40 cellular contexts compared by ENCODE assay signal in the genomic region with DNA sequence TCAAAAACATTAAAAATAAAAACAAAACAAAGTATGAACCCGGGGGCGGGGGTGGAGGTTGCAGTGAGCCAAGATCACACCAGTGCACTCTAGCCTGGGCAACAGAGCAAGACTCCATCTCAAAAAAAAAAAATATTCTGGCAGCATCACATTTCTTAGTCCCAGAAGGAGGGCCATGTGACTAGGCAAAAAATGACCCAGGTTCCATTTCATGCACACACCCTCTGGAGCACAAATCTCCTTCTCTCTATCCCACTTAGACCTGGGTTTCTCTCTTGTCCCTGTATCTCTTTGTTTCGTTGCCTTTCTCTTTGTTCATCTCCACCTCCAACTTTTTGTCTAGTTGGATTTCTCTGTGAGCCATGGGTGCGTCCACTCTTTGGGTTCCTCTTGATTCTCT. TPM values are rescaled to one million over a fixed set of nuclear protein-coding genes. Genes with fewer than 3 reads are reported as not detected.
"Had no signal": no experiment of that assay in that cellular context is flagged by ENCODE, and none has a peak within 500 bp of the region (broad histone marks: within the 10 kb centered on the region; RNA-seq: fewer than 3 reads in every experiment).

No MANE protein-coding gene starts in this region.

- H3K4me3 Mint-ChIP-seq: activated CD4-positive, alpha-beta memory T cell treated with anti-CD3 and anti-CD28 coated beads, Interleukin-2, amount 10 ng/mL, durations not matched to agents 7 days and 5 days; activated CD4-positive, alpha-beta T cell treated with anti-CD3 and anti-CD28 coated beads for 36 hours; activated CD4-positive, alpha-beta T cell treated with anti-CD3 and anti-CD28 coated beads, Interleukin-2, amount 10 ng/mL, durations not matched to agents 7 days and 5 days; activated CD8-positive, alpha-beta memory T cell treated with anti-CD3 and anti-CD28 coated beads, Interleukin-2, amount 10 ng/mL, durations not matched to agents 7 days and 5 days; activated CD8-positive, alpha-beta T cell treated with anti-CD3 and anti-CD28 coated beads, Interleukin-2, amount 10 ng/mL, durations not matched to agents 7 days and 5 days; activated naive CD4-positive, alpha-beta T cell treated with anti-CD3 and anti-CD28 coated beads for 36 hours; activated naive CD8-positive, alpha-beta T cell treated with anti-CD3 and anti-CD28 coated beads for 36 hours; activated T-cell treated with anti-CD3 and anti-CD28 coated beads, Interleukin-2, amount 50 U/mL, for 24 hours; activated T-cell treated with anti-CD3 and anti-CD28 coated beads, Interleukin-2, amount 50 U/mL, for 72 hours; activated T-helper 1 cell treated with anti-CD3 and anti-CD28 coated beads, Interleukin-12 subunit alpha, Interleukin-12 subunit beta, Interleukin-2, Interleukin-4 antibody, amounts not matched to agents 30 ng/mL and 10 ng/mL and 1 ng/mL, durations not matched to agents 14 hours and 24 hours and 36 hours; activated T-helper 17 cell treated with anti-CD3 and anti-CD28 coated beads, Interleukin-2, amount 50 U/mL, for 72 hours; T-helper 1 cell treated with Interleukin-12 subunit alpha and Interleukin-12 subunit beta and Interleukin-4 antibody, amounts not matched to agents 30 μg/mL and 1 μg/mL, for 36 hours; T-helper 2 cell treated with Interferon-gamma antibody and Interleukin-4, amounts not matched to agents 5 μg/mL and 100 μg/mL, for 36 hours; WTC11 had no signal

- H3K36me3 ChIP-seq: adrenal gland, brain microvascular endothelial cell, breast epithelium, WERI-Rb-1 had no signal

- FAIRE-seq: astrocyte had no signal

- H3K27ac Mint-ChIP-seq: activated CD4-positive, alpha-beta memory T cell treated with anti-CD3 and anti-CD28 coated beads, Interleukin-2, amount 10 ng/mL, durations not matched to agents 7 days and 5 days; activated CD4-positive, alpha-beta T cell treated with anti-CD3 and anti-CD28 coated beads for 36 hours; activated CD4-positive, alpha-beta T cell treated with anti-CD3 and anti-CD28 coated beads, Interleukin-2, amount 10 ng/mL, durations not matched to agents 7 days and 5 days; activated CD8-positive, alpha-beta memory T cell treated with anti-CD3 and anti-CD28 coated beads, Interleukin-2, amount 10 ng/mL, durations not matched to agents 7 days and 5 days; activated CD8-positive, alpha-beta T cell treated with anti-CD3 and anti-CD28 coated beads, Interleukin-2, amount 10 ng/mL, durations not matched to agents 7 days and 5 days; activated naive CD4-positive, alpha-beta T cell treated with anti-CD3 and anti-CD28 coated beads for 36 hours; activated naive CD4-positive, alpha-beta T cell treated with anti-CD3 and anti-CD28 coated beads, Interleukin-2, amount 50 U/mL, for 72 hours; activated naive CD8-positive, alpha-beta T cell treated with anti-CD3 and anti-CD28 coated beads for 36 hours; activated T-cell treated with anti-CD3 and anti-CD28 coated beads, Interleukin-2, amount 50 U/mL, for 24 hours; activated T-cell treated with anti-CD3 and anti-CD28 coated beads, Interleukin-2, amount 50 U/mL, for 72 hours; activated T-helper 1 cell treated with anti-CD3 and anti-CD28 coated beads, Interleukin-12 subunit alpha, Interleukin-12 subunit beta, Interleukin-2, Interleukin-4 antibody, amounts not matched to agents 30 ng/mL and 10 ng/mL and 1 ng/mL, durations not matched to agents 14 hours and 24 hours and 36 hours; activated T-helper 17 cell treated with anti-CD3 and anti-CD28 coated beads, Interleukin-2, amount 50 U/mL, for 72 hours; T-helper 1 cell treated with Interleukin-12 subunit alpha and Interleukin-12 subunit beta and Interleukin-4 antibody, amounts not matched to agents 30 μg/mL and 1 μg/mL, for 36 hours; T-helper 2 cell treated with Interferon-gamma antibody and Interleukin-4, amounts not matched to agents 5 μg/mL and 100 μg/mL, for 36 hours; WTC11 had no signal

- H3K4me1 ChIP-seq: adrenal gland, body of pancreas, breast epithelium had no signal

- H3K36me3 Mint-ChIP-seq: activated CD8-positive, alpha-beta memory T cell treated with anti-CD3 and anti-CD28 coated beads, Interleukin-2, amount 10 ng/mL, durations not matched to agents 7 days and 5 days; activated naive CD4-positive, alpha-beta T cell treated with anti-CD3 and anti-CD28 coated beads, Interleukin-2, amount 50 U/mL, for 72 hours; activated naive CD8-positive, alpha-beta T cell treated with anti-CD3 and anti-CD28 coated beads for 36 hours; WTC11 had no signal

- H3K27ac ChIP-seq: adrenal gland, body of pancreas, brain microvascular endothelial cell, breast epithelium, WERI-Rb-1 had no signal

- H3K27me3 ChIP-seq: adrenal gland, body of pancreas, brain microvascular endothelial cell, breast epithelium had no signal

- H3K9me3 ChIP-seq: adrenal gland, body of pancreas, breast epithelium had no signal

- H3K9me3 Mint-ChIP-seq: activated CD4-positive, alpha-beta memory T cell treated with anti-CD3 and anti-CD28 coated beads, Interleukin-2, amount 10 ng/mL, durations not matched to agents 7 days and 5 days; activated CD4-positive, alpha-beta T cell treated with anti-CD3 and anti-CD28 coated beads, Interleukin-2, amount 10 ng/mL, durations not matched to agents 7 days and 5 days; activated naive CD4-positive, alpha-beta T cell treated with anti-CD3 and anti-CD28 coated beads for 36 hours; activated naive CD4-positive, alpha-beta T cell treated with anti-CD3 and anti-CD28 coated beads, Interleukin-2, amount 50 U/mL, for 72 hours; activated naive CD8-positive, alpha-beta T cell treated with anti-CD3 and anti-CD28 coated beads for 36 hours; activated T-cell treated with anti-CD3 and anti-CD28 coated beads, Interleukin-2, amount 50 U/mL, for 24 hours; activated T-cell treated with anti-CD3 and anti-CD28 coated beads, Interleukin-2, amount 50 U/mL, for 72 hours; activated T-helper 1 cell treated with anti-CD3 and anti-CD28 coated beads, Interleukin-12 subunit alpha, Interleukin-12 subunit beta, Interleukin-2, Interleukin-4 antibody, amounts not matched to agents 30 ng/mL and 10 ng/mL and 1 ng/mL, durations not matched to agents 14 hours and 24 hours and 36 hours; activated T-helper 17 cell treated with anti-CD3 and anti-CD28 coated beads, Interleukin-2, amount 50 U/mL, for 72 hours; T-helper 1 cell treated with Interleukin-12 subunit alpha and Interleukin-12 subunit beta and Interleukin-4 antibody, amounts not matched to agents 30 μg/mL and 1 μg/mL, for 36 hours; T-helper 2 cell treated with Interferon-gamma antibody and Interleukin-4, amounts not matched to agents 5 μg/mL and 100 μg/mL, for 36 hours; WTC11 had no signal

- H3K4me1 Mint-ChIP-seq: activated CD4-positive, alpha-beta memory T cell treated with anti-CD3 and anti-CD28 coated beads, Interleukin-2, amount 10 ng/mL, durations not matched to agents 7 days and 5 days; activated CD4-positive, alpha-beta T cell treated with anti-CD3 and anti-CD28 coated beads for 36 hours; activated CD4-positive, alpha-beta T cell treated with anti-CD3 and anti-CD28 coated beads, Interleukin-2, amount 10 ng/mL, durations not matched to agents 7 days and 5 days; activated CD8-positive, alpha-beta memory T cell treated with anti-CD3 and anti-CD28 coated beads, Interleukin-2, amount 10 ng/mL, durations not matched to agents 7 days and 5 days; activated naive CD8-positive, alpha-beta T cell treated with anti-CD3 and anti-CD28 coated beads for 36 hours; activated T-helper 17 cell treated with anti-CD3 and anti-CD28 coated beads, Interleukin-2, amount 50 U/mL, for 72 hours; WTC11 had no signal

- ATAC-seq: activated CD4-positive, alpha-beta T cell treated with anti-CD3 and anti-CD28 coated beads for 36 hours; activated CD4-positive, CD25-positive, alpha-beta regulatory T cell treated with anti-CD3 and anti-CD28 coated beads, Interleukin-2, amount 50 U/mL, for 24 hours; activated CD8-positive, alpha-beta memory T cell treated with anti-CD3 and anti-CD28 coated beads, Interleukin-2, amount 10 ng/mL, durations not matched to agents 7 days and 5 days; activated CD8-positive, alpha-beta T cell treated with anti-CD3 and anti-CD28 coated beads, Interleukin-2, amount 10 ng/mL, durations not matched to agents 7 days and 5 days; activated naive CD4-positive, alpha-beta T cell treated with anti-CD3 and anti-CD28 coated beads, Interleukin-2, amount 50 U/mL, for 72 hours; activated T-cell treated with anti-CD3 and anti-CD28 coated beads, Interleukin-2, amount 50 U/mL, for 72 hours; activated T-helper 17 cell treated with anti-CD3 and anti-CD28 coated beads, Interleukin-2, amount 50 U/mL, for 72 hours; body of pancreas; WTC11 had no signal

- H3K4me3 ChIP-seq: adrenal gland, body of pancreas, breast epithelium had no signal

- DNase-seq: activated CD4-positive, alpha-beta memory T cell treated with anti-CD3 and anti-CD28 coated beads, Interleukin-2, amount 10 ng/mL, durations not matched to agents 7 days and 5 days; activated CD4-positive, alpha-beta T cell treated with anti-CD3 and anti-CD28 coated beads for 1 hour; activated CD4-positive, alpha-beta T cell treated with anti-CD3 and anti-CD28 coated beads for 36 hours; activated CD4-positive, alpha-beta T cell treated with anti-CD3 and anti-CD28 coated beads for 48 hours; activated CD4-positive, alpha-beta T cell treated with anti-CD3 and anti-CD28 coated beads, Interleukin-2, amount 10 ng/mL, durations not matched to agents 7 days and 5 days; activated CD4-positive, alpha-beta T cell treated with anti-CD3 and anti-CD28 coated beads, Interleukin-2, amount 50 U/mL, for 48 hours; activated CD4-positive, CD25-positive, alpha-beta regulatory T cell; activated CD8-positive, alpha-beta memory T cell treated with anti-CD3 and anti-CD28 coated beads for 24 hours; activated CD8-positive, alpha-beta memory T cell treated with anti-CD3 and anti-CD28 coated beads, Interleukin-2, amount 10 ng/mL, durations not matched to agents 7 days and 5 days; activated CD8-positive, alpha-beta memory T cell treated with anti-CD3 and anti-CD28 coated beads, Interleukin-2, amount 50 U/mL, for 48 hours; activated CD8-positive, alpha-beta T cell treated with anti-CD3 and anti-CD28 coated beads, Interleukin-2, amount 10 ng/mL, durations not matched to agents 7 days and 5 days; activated effector memory CD4-positive, alpha-beta T cell treated with anti-CD3 and anti-CD28 coated beads, Interleukin-2, amount 50 U/mL, for 16 hours; activated gamma-delta T cell treated with Interleukin-2 at 50 U/mL for 16 hours; activated naive CD4-positive, alpha-beta T cell; activated naive CD4-positive, alpha-beta T cell treated with anti-CD3 and anti-CD28 coated beads for 36 hours; activated naive CD4-positive, alpha-beta T cell treated with anti-CD3 and anti-CD28 coated beads, Interleukin-2, amount 50 U/mL, for 16 hours; activated naive CD8-positive, alpha-beta T cell treated with anti-CD3 and anti-CD28 coated beads for 36 hours; activated T-cell treated with anti-CD3 and anti-CD28 coated beads, Interleukin-2, amount 50 U/mL, for 24 hours; activated T-cell treated with anti-CD3 and anti-CD28 coated beads, Interleukin-2, amount 50 U/mL, for 72 hours; adrenal gland; amniotic stem cell; aorta; body of pancreas; brain microvascular endothelial cell; central memory CD4-positive, alpha-beta T cell; T-helper 1 cell; T-helper 2 cell; T-helper 9 cell; WERI-Rb-1 had no signal

RNA-seq across cellular contexts. Expression of gene CYP2A7, which starts 6.2 kb away (rescaled TPM):
- total RNA-seq: activated CD4-positive, alpha-beta memory T cell treated with anti-CD3 and anti-CD28 coated beads, Interleukin-2, amount 10 ng/mL, durations not matched to agents 7 days and 5 days; activated CD4-positive, alpha-beta T cell treated with anti-CD3 and anti-CD28 coated beads for 36 hours; activated CD4-positive, alpha-beta T cell treated with anti-CD3 and anti-CD28 coated beads, Interleukin-2, amount 10 ng/mL, durations not matched to agents 7 days and 5 days; activated CD8-positive, alpha-beta memory T cell treated with anti-CD3 and anti-CD28 coated beads, Interleukin-2, amount 10 ng/mL, durations not matched to agents 7 days and 5 days; activated CD8-positive, alpha-beta T cell treated with anti-CD3 and anti-CD28 coated beads, Interleukin-2, amount 10 ng/mL, durations not matched to agents 7 days and 5 days; activated naive CD4-positive, alpha-beta T cell treated with anti-CD3 and anti-CD28 coated beads for 36 hours; activated naive CD4-positive, alpha-beta T cell treated with anti-CD3 and anti-CD28 coated beads, Interleukin-2, amount 50 U/mL, for 72 hours; activated naive CD8-positive, alpha-beta T cell treated with anti-CD3 and anti-CD28 coated beads for 36 hours; activated T-cell treated with anti-CD3 and anti-CD28 coated beads, Interleukin-2, amount 50 U/mL, for 72 hours; activated T-helper 1 cell treated with anti-CD3 and anti-CD28 coated beads, Interleukin-12 subunit alpha, Interleukin-12 subunit beta, Interleukin-2, Interleukin-4 antibody, amounts not matched to agents 30 ng/mL and 10 ng/mL and 1 ng/mL, durations not matched to agents 14 hours and 24 hours and 36 hours; activated T-helper 17 cell treated with anti-CD3 and anti-CD28 coated beads, Interleukin-2, amount 50 U/mL, for 72 hours; adrenal gland; aorta; astrocyte; body of pancreas; breast epithelium; cardiac septum; cerebellum; WTC11 had no signal
- polyA plus RNA-seq: adrenal gland, aorta had no signal

RNA-seq across cellular contexts. Expression of gene CYP2A6, which starts 37.9 kb away (rescaled TPM):
- total RNA-seq: activated CD4-positive, alpha-beta memory T cell treated with anti-CD3 and anti-CD28 coated beads, Interleukin-2, amount 10 ng/mL, durations not matched to agents 7 days and 5 days; activated CD4-positive, alpha-beta T cell treated with anti-CD3 and anti-CD28 coated beads for 36 hours; activated CD4-positive, alpha-beta T cell treated with anti-CD3 and anti-CD28 coated beads, Interleukin-2, amount 10 ng/mL, durations not matched to agents 7 days and 5 days; activated CD8-positive, alpha-beta memory T cell treated with anti-CD3 and anti-CD28 coated beads, Interleukin-2, amount 10 ng/mL, durations not matched to agents 7 days and 5 days; activated CD8-positive, alpha-beta T cell treated with anti-CD3 and anti-CD28 coated beads, Interleukin-2, amount 10 ng/mL, durations not matched to agents 7 days and 5 days; activated naive CD4-positive, alpha-beta T cell treated with anti-CD3 and anti-CD28 coated beads for 36 hours; activated T-cell treated with anti-CD3 and anti-CD28 coated beads, Interleukin-2, amount 50 U/mL, for 72 hours; activated T-helper 1 cell treated with anti-CD3 and anti-CD28 coated beads, Interleukin-12 subunit alpha, Interleukin-12 subunit beta, Interleukin-2, Interleukin-4 antibody, amounts not matched to agents 30 ng/mL and 10 ng/mL and 1 ng/mL, durations not matched to agents 14 hours and 24 hours and 36 hours; activated T-helper 17 cell treated with anti-CD3 and anti-CD28 coated beads, Interleukin-2, amount 50 U/mL, for 72 hours; aorta; astrocyte; body of pancreas; cardiac septum; cerebellum had no signal
